1 cellular context compared by ENCODE assay signal in genomic region chr14:105577339-105577861, GRCh38.
TF ChIP-seq lines count a peak whose summit lies in the region.

No MANE protein-coding gene starts in this region.

TF ChIP-seq in HepG2, 621 proteins besides CTCF, POLR2A, EP300 and RAD21 (continued from another document):
- TF ChIP-seq, protein P1, sequence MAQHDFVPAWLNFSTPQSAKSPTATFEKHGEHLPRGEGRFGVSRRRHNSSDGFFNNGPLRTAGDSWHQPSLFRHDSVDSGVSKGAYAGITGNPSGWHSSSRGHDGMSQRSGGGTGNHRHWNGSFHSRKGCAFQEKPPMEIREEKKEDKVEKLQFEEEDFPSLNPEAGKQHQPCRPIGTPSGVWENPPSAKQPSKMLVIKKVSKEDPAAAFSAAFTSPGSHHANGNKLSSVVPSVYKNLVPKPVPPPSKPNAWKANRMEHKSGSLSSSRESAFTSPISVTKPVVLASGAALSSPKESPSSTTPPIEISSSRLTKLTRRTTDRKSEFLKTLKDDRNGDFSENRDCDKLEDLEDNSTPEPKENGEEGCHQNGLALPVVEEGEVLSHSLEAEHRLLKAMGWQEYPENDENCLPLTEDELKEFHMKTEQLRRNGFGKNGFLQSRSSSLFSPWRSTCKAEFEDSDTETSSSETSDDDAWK (CRISPR knock-in tag; IDR thresholded peaks at IDR 0.05) = no peak
- no peak for TF ChIP-seq MAX (IDR thresholded peaks at IDR 0.05)
- TF ChIP-seq MAF1 (CRISPR knock-in tag; IDR thresholded peaks at IDR 0.05; ENCODE audit: borderline replicate concordance) = no peak
